25 cellular contexts compared by ENCODE assay signal in the genomic region with DNA sequence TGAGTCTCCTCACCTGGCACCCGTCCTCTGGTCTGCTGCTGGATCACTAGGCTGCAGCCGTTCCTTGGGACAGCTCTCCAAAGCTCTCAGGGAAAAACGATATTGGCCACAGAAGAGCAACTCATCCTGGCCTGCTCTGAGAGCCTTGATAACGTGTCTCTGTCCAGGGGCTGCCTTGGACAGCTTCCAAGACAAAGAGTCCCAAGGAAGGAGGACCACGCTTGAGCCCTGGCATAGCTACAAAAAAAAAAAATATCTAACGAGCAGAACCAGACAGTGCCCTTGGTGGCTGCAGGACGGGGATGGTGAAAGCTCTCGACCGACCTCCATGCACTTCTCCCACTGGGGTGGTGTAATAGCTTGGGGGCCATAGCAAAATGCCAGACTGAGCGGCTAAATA.
"Had no signal": no experiment of that assay in that cellular context is flagged by ENCODE, and none has a peak within 500 bp of the region (broad histone marks: within the 10 kb centered on the region; RNA-seq: fewer than 3 reads in every experiment).

No MANE protein-coding gene starts in this region.

- DNase-seq: naive thymus-derived CD4-positive, alpha-beta T cell; natural killer cell; occipital lobe; ovary; retina; right lobe of liver; sigmoid colon; small intestine; stimulated activated CD4-positive, alpha-beta T cell treated with anti-CD3 and anti-CD28 coated beads, Interleukin-15, amount 100 ng/mL, for 24 hours; stimulated activated CD4-positive, alpha-beta T cell treated with anti-CD3 and anti-CD28 coated beads, Interleukin-2, amount 100 ng/mL, for 24 hours; stimulated activated CD4-positive, alpha-beta T cell treated with anti-CD3 and anti-CD28 coated beads, Interleukin-2, amount 100 ng/mL, for 48 hours; stimulated activated CD4-positive, alpha-beta T cell treated with anti-CD3 and anti-CD28 coated beads, Interleukin-4, amount 100 ng/mL, for 24 hours; stimulated activated naive B cell treated with anti-CD40 and anti-IgM and Interleukin-4, amounts not matched to agents 10 μg/mL and 1 μg/mL and 100 μg/mL, for 72 hours; stimulated activated naive CD4-positive, alpha-beta T cell treated with Interleukin-2 at 50 U/mL for 16 hours; stomach; thyroid gland; trophoblast cell; upper lobe of left lung had no signal

- H3K36me3 ChIP-seq: neural progenitor cell, ovary, right atrium auricular region, right lobe of liver, sigmoid colon, stomach, thoracic aorta, thyroid gland, tibial nerve, upper lobe of left lung, vagina had no signal

- H3K27ac ChIP-seq: neural progenitor cell, ovary, parathyroid adenoma, right atrium auricular region, right lobe of liver, sigmoid colon, stomach, thoracic aorta, thyroid gland, tibial nerve, upper lobe of left lung, vagina had no signal

- ATAC-seq: naive thymus-derived CD4-positive, alpha-beta T cell; natural killer cell; right lobe of liver; stimulated activated effector memory CD8-positive, alpha-beta T cell treated with anti-CD3 and anti-CD28 coated beads, Interleukin-12 subunit alpha, Interleukin-12 subunit beta, amount 100 ng/mL, for 72 hours; stimulated activated naive B cell treated with anti-CD40 and anti-IgM and Interleukin-4, amounts not matched to agents 10 μg/mL and 1 μg/mL and 100 μg/mL, for 72 hours had no signal

- H3K27me3 ChIP-seq: neural progenitor cell, ovary, right atrium auricular region, right lobe of liver, sigmoid colon, thyroid gland, tibial nerve, upper lobe of left lung, vagina had no signal

- H3K4me1 ChIP-seq: parathyroid adenoma, right atrium auricular region, right lobe of liver, sigmoid colon, stomach, tibial nerve, upper lobe of left lung, vagina had no signal

- H3K9me3 ChIP-seq: ovary, right atrium auricular region, right lobe of liver, sigmoid colon, stomach, thoracic aorta, thyroid gland, tibial nerve, upper lobe of left lung, vagina had no signal

- H3K4me3 ChIP-seq: neural progenitor cell, ovary, right atrium auricular region, right lobe of liver, sigmoid colon, stomach, thoracic aorta, thyroid gland, tibial nerve, upper lobe of left lung, vagina had no signal
